ENCODE assay signal across 7 cellular contexts in genomic region chr6:165082631-165083030, GRCh38.
"Had no signal": no experiment of that assay in that cellular context is flagged by ENCODE, and none has a peak within 500 bp of the region (broad histone marks: within the 10 kb centered on the region; RNA-seq: fewer than 3 reads in every experiment).

No MANE protein-coding gene starts in this region.

- H2AFZ ChIP-seq: GM23248 had no signal

- H3K36me3 ChIP-seq: HAP-1 had no signal

- H3K4me1 ChIP-seq: HAP-1 had no signal

- ATAC-seq: HCT116 had no signal

- H3K9me3 ChIP-seq: HAP-1 had no signal

- H3K27ac Mint-ChIP-seq: HFFc6 had no signal

- H3K4me3 Mint-ChIP-seq: HFFc6 had no signal

- H3K27ac ChIP-seq: GM23248 had no signal

- DNase-seq: GM23248, GOT3, H7, HFFc6, IMR-90 had no signal

- H3K9ac ChIP-seq: GM23248 had no signal

- H3K4me3 ChIP-seq: GM23248, HAP-1 had no signal
